ENCODE assay signal across 1 cellular context in the genomic region with DNA sequence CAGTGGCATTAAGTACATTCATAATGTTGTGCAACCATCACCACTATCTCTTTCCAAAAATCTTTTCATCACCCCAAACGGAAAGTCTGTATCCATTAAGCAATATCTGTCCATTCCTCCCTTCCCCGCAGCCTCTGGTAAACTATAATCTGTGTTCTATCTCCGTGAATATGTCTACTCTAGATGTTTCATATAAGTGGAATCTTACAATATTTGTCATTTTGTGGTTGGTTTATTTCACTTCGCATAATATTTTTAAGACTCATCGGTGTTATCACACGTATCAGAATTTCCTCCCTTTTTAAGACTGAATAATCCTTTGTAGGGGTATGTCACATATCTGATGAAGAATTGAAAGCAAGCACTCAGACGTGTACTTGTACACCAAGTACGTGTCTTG.
TF ChIP-seq lines count a peak whose summit lies in the region.

No MANE protein-coding gene starts in this region.

TF ChIP-seq in H1, 55 proteins besides CTCF, POLR2A, EP300 and RAD21 (continued from another document):
- TF ChIP-seq, protein P1, sequence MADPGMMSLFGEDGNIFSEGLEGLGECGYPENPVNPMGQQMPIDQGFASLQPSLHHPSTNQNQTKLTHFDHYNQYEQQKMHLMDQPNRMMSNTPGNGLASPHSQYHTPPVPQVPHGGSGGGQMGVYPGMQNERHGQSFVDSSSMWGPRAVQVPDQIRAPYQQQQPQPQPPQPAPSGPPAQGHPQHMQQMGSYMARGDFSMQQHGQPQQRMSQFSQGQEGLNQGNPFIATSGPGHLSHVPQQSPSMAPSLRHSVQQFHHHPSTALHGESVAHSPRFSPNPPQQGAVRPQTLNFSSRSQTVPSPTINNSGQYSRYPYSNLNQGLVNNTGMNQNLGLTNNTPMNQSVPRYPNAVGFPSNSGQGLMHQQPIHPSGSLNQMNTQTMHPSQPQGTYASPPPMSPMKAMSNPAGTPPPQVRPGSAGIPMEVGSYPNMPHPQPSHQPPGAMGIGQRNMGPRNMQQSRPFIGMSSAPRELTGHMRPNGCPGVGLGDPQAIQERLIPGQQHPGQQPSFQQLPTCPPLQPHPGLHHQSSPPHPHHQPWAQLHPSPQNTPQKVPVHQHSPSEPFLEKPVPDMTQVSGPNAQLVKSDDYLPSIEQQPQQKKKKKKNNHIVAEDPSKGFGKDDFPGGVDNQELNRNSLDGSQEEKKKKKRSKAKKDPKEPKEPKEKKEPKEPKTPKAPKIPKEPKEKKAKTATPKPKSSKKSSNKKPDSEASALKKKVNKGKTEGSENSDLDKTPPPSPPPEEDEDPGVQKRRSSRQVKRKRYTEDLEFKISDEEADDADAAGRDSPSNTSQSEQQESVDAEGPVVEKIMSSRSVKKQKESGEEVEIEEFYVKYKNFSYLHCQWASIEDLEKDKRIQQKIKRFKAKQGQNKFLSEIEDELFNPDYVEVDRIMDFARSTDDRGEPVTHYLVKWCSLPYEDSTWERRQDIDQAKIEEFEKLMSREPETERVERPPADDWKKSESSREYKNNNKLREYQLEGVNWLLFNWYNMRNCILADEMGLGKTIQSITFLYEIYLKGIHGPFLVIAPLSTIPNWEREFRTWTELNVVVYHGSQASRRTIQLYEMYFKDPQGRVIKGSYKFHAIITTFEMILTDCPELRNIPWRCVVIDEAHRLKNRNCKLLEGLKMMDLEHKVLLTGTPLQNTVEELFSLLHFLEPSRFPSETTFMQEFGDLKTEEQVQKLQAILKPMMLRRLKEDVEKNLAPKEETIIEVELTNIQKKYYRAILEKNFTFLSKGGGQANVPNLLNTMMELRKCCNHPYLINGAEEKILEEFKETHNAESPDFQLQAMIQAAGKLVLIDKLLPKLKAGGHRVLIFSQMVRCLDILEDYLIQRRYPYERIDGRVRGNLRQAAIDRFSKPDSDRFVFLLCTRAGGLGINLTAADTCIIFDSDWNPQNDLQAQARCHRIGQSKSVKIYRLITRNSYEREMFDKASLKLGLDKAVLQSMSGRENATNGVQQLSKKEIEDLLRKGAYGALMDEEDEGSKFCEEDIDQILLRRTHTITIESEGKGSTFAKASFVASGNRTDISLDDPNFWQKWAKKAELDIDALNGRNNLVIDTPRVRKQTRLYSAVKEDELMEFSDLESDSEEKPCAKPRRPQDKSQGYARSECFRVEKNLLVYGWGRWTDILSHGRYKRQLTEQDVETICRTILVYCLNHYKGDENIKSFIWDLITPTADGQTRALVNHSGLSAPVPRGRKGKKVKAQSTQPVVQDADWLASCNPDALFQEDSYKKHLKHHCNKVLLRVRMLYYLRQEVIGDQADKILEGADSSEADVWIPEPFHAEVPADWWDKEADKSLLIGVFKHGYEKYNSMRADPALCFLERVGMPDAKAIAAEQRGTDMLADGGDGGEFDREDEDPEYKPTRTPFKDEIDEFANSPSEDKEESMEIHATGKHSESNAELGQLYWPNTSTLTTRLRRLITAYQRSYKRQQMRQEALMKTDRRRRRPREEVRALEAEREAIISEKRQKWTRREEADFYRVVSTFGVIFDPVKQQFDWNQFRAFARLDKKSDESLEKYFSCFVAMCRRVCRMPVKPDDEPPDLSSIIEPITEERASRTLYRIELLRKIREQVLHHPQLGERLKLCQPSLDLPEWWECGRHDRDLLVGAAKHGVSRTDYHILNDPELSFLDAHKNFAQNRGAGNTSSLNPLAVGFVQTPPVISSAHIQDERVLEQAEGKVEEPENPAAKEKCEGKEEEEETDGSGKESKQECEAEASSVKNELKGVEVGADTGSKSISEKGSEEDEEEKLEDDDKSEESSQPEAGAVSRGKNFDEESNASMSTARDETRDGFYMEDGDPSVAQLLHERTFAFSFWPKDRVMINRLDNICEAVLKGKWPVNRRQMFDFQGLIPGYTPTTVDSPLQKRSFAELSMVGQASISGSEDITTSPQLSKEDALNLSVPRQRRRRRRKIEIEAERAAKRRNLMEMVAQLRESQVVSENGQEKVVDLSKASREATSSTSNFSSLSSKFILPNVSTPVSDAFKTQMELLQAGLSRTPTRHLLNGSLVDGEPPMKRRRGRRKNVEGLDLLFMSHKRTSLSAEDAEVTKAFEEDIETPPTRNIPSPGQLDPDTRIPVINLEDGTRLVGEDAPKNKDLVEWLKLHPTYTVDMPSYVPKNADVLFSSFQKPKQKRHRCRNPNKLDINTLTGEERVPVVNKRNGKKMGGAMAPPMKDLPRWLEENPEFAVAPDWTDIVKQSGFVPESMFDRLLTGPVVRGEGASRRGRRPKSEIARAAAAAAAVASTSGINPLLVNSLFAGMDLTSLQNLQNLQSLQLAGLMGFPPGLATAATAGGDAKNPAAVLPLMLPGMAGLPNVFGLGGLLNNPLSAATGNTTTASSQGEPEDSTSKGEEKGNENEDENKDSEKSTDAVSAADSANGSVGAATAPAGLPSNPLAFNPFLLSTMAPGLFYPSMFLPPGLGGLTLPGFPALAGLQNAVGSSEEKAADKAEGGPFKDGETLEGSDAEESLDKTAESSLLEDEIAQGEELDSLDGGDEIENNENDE (IDR thresholded peaks at IDR 0.05; ENCODE audit: insufficient replicate concordance, low read length), result no peak
- TF ChIP-seq HDAC6 (IDR thresholded peaks at IDR 0.05; ENCODE audit: low read depth, low read length) (no peak), CEBPB (IDR thresholded peaks at IDR 0.05; ENCODE audit: low read depth, low read length) (no peak), CBX8 (IDR thresholded peaks at IDR 0.05; ENCODE audit: borderline replicate concordance, low read depth, low read length) (no peak), TAF1 (IDR thresholded peaks at IDR 0.05; ENCODE audit: low read depth, low read length) (no peak), EZH2 (IDR thresholded peaks at IDR 0.05; ENCODE audit: low read depth, low read length, severe bottlenecking) (no peak)
